In the genomic region with DNA sequence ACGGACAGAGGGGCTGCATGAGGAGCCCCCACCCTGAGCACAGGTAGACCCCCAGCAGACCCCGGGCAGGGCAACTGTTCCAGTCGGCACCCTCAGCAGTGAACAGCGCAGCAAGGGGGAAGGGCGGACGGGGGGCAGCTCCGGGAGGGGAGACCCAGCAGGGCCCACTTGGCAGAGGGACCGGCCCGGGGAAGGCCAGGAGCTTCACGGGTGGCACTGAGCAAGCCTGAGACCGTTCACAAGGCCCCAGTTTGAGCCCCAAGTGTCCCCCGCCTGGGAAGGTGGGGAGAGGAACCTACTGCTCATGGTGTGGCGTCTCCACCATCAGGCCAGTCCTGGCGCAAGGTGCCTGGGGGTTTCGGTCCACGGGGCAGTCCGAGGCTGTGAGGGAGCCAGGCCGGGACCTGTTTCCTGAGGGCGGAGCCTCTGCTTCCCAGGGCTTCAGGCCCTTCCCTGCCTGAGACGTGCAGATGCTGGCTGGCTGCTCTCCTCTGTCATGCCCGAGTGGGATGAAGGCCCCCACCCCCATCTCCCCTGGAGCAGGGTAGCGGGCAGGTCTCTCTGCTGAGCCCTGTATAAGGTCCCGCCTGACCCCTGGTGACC, we compare ENCODE assay signal across 16 cellular contexts. TPM values are rescaled to one million over a fixed set of nuclear protein-coding genes. Genes with fewer than 3 reads are reported as not detected.
DNase-seq lines count a peak whose midpoint lies in the region; ATAC-seq and TF ChIP-seq lines count a peak whose summit lies in the region.
"Had no signal": no experiment of that assay in that cellular context is flagged by ENCODE, and none has a peak within 500 bp of the region (broad histone marks: within the 10 kb centered on the region; RNA-seq: fewer than 3 reads in every experiment).

No MANE protein-coding gene starts in this region.

- H3K36me3 ChIP-seq in osteoblast (ENCODE audit: insufficient read depth, low read length) = no peaks in the 10 kb centered on the region
- H3K36me3 ChIP-seq in aorta (ENCODE audit: control insufficient read depth in 1 of 2, insufficient read depth in 2 of 2, low read length in 1 of 2) = no peaks in the 10 kb centered on the region
- H3K36me3 ChIP-seq in transverse colon = no peaks in the 10 kb centered on the region

- H3K4me1 ChIP-seq in osteoblast (ENCODE audit: insufficient read depth, low read length) = no peaks in the 10 kb centered on the region
- H3K4me1 ChIP-seq in aorta (ENCODE audit: control insufficient read depth in 1 of 2, insufficient read depth in 2 of 2, low read length in 2 of 2) = no peaks in the 10 kb centered on the region
- no peaks in the 10 kb centered on the region for H3K4me1 ChIP-seq in transverse colon
- H3K4me1 ChIP-seq: BLaER1 had no signal

- H3K79me2 ChIP-seq in osteoblast (ENCODE audit: insufficient read depth, low read length) = no peaks in the 10 kb centered on the region

- in situ Hi-C loops in transverse colon (cut with MboI; ENCODE audit: low pct_ligation_motif_present in 1 of 4, low pct_unique_long_range_greater_than_20kb in 1 of 4, low sequenced_read_pairs in 3 of 4) = no loop called here

- no peaks in the 10 kb centered on the region for H4K20me1 ChIP-seq in osteoblast (ENCODE audit: insufficient read depth, low read length)
- H4K20me1 ChIP-seq: BLaER1 had no signal

- no peak for TF ChIP-seq POLR2A in transverse colon (IDR thresholded peaks at IDR 0.05)

- ATAC-seq in Right ventricle myocardium inferior (no peak), left cardiac atrium (no peak), aorta (ENCODE audit: low FRiP score) (peak; percentile 6)
- ATAC-seq: HCT116 had no signal

- TF ChIP-seq CTCF in osteoblast (IDR thresholded peaks at IDR 0.05; ENCODE audit: extremely low read depth, low read depth, low read length) (no peak), transverse colon (IDR thresholded peaks at IDR 0.05) (no peak)

- intact Hi-C loops in Right ventricle myocardium inferior (cut with DNase I) (no loop called here), left cardiac atrium (cut with DNase I) (no loop called here), aorta (cut with DNase I) (no loop called here), head of caudate nucleus (cut with DNase I) (no loop called here), transverse colon (cut with DNase I; ENCODE audit: low total_unique reads) (no loop called here)

- no peak overlapping the region for H2AFZ ChIP-seq in osteoblast (ENCODE audit: low read length)

- H3K27ac ChIP-seq in cingulate gyrus (ENCODE audit: low read depth, low read length) = peak overlapping the region; percentile 29
- H3K27ac ChIP-seq in osteoblast (ENCODE audit: low read depth, low read length) = no peak overlapping the region
- no peak overlapping the region for H3K27ac ChIP-seq in aorta (ENCODE audit: low read depth in 1 of 2, low read length in 2 of 2)
- no peak overlapping the region for H3K27ac ChIP-seq in transverse colon
- H3K27ac ChIP-seq: 22Rv1, BLaER1, HL-60 had no signal

- WGBS in aorta, 2 donors = 87 to 90% methylated on average over 18 to 23 of the region's 23 CpGs
- 94% methylated on average over 23 of the region's 23 CpGs; no CpG with 5 or more reads in 1 of the 2 donors for WGBS in transverse colon (ENCODE audit: low coverage in 1 of 2), 2 donors

- H3K4me3 ChIP-seq in osteoblast (ENCODE audit: insufficient read depth, low read length) (no peak overlapping the region), aorta (ENCODE audit: low read length in 2 of 2) (no peak overlapping the region), transverse colon (no peak overlapping the region)
- H3K4me3 ChIP-seq: BLaER1 had no signal

- DNase-seq in Right ventricle myocardium inferior (ENCODE audit: missing footprints) = peak; percentile 66
- DNase-seq in left cardiac atrium = no peak
- peak; percentile 39 for DNase-seq in osteoblast (ENCODE audit: insufficient read length, low spot score, missing footprints)
- peak in 1 of 2 donors; percentile 44 for DNase-seq in aorta
- no peak for DNase-seq in CD1c-positive myeloid dendritic cell (ENCODE audit: extremely low spot score)
- no peak for DNase-seq in head of caudate nucleus
- no peak for DNase-seq in transverse colon
- DNase-seq: CD4-positive, CD25-positive, alpha-beta regulatory T cell; DMS53; GF-D8 had no signal

- TF ChIP-seq EP300 in transverse colon (IDR thresholded peaks at IDR 0.05; ENCODE audit: low read depth) = no peak

- no peak overlapping the region for H3K4me2 ChIP-seq in osteoblast (ENCODE audit: insufficient read depth, low read length)
- H3K4me2 ChIP-seq: BLaER1 had no signal

- H3K9me3 ChIP-seq in osteoblast (ENCODE audit: low read depth, low read length) (peaks cover 7% of the 10 kb centered on the region), aorta (ENCODE audit: control insufficient read depth, low read length) (no peaks in the 10 kb centered on the region), transverse colon (no peaks in the 10 kb centered on the region)

- no peaks in the 10 kb centered on the region for H3K27me3 ChIP-seq in osteoblast (ENCODE audit: insufficient read depth, low read length)
- H3K27me3 ChIP-seq in aorta (ENCODE audit: control insufficient read depth in 1 of 2, insufficient read depth in 2 of 2, low read length in 1 of 2) = no peaks in the 10 kb centered on the region
- H3K27me3 ChIP-seq in transverse colon = no peaks in the 10 kb centered on the region
- H3K27me3 ChIP-seq: BLaER1 had no signal

RNA-seq across cellular contexts. Expression of a gene that starts 54.4 kb away (rescaled TPM):
- total RNA-seq in Right ventricle myocardium inferior (not detected), left cardiac atrium (not detected), osteoblast (not detected in 2 replicates), aorta (not detected), transverse colon (under 1 TPM in 1 of 4 donors, not detected in 3; 0.48 TPM)
- polyA plus RNA-seq in aorta = not detected
- total RNA-seq: A673; CD4-positive, CD25-positive, alpha-beta regulatory T cell had no signal
- polyA plus RNA-seq: CD4-positive, CD25-positive, alpha-beta regulatory T cell had no signal

Comparison
In these comparisons a context has a peak if more than half of its experiments do, and no peak if none do; other contexts are left out.
1. DNase-seq: peak in Right ventricle myocardium inferior (single experiment) and osteoblast (single experiment); none in left cardiac atrium (single experiment), CD1c-positive myeloid dendritic cell (single experiment), head of caudate nucleus (0 of 42) and transverse colon (single experiment).